ENCODE assay signal across 25 cellular contexts in the genomic region with DNA sequence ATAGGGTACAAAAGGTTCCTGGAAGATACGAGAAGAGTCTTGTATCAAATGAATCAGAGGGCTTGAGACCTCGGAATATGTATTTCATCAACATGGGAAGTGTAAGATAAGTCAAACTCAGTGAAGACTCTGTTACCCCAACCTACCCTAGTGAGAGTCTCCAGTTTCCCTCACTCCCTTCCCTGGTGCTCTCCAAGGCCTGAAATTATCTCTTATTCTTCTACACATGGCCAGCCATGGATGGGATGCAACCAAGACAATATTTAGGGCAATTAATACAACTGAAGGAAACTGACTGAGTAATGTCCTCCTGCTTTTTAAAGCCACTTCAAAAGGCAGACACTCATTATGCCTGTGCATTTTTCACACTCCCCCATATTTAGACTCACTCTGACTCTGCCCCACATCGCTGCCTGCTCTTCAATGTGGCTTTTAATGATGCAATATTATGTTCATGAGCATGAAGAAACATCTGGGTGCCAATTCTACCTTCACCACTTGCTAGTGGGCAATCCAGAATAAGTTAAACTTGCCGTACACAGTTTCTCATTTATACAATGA.
"Had no signal": no experiment of that assay in that cellular context is flagged by ENCODE, and none has a peak within 500 bp of the region (broad histone marks: within the 10 kb centered on the region; RNA-seq: fewer than 3 reads in every experiment).

No MANE protein-coding gene starts in this region.

- H3K36me3 ChIP-seq: Peyer's patch, SJCRH30 had no signal

- DNase-seq: activated CD4-positive, alpha-beta T cell treated with anti-CD3 and anti-CD28 coated beads for 48 hours; activated CD4-positive, alpha-beta T cell treated with anti-CD3 and anti-CD28 coated beads, Interleukin-2, amount 50 U/mL, for 4 hours; activated CD4-positive, CD25-positive, alpha-beta regulatory T cell treated with anti-CD3 and anti-CD28 coated beads, Interleukin-2, amount 50 U/mL, for 72 hours; activated CD8-positive, alpha-beta memory T cell treated with anti-CD3 and anti-CD28 coated beads for 24 hours; activated effector memory CD4-positive, alpha-beta T cell treated with Interleukin-2 at 50 U/mL for 16 hours; activated naive CD4-positive, alpha-beta T cell; cerebellar nuclear complex; MM.1S; NCI-H1105; NCI-H1436; NCI-H1694 treated with DMSO at 0.1 percent for 48 hours; NCI-H2029 treated with DMSO at 0.1 percent for 48 hours; NCI-H345; NCI-H510A; NCI-H526 treated with DMSO at 0.1 percent for 48 hours; NCI-H82; Peyer's patch; Right ventricle myocardium superior; SJCRH30 had no signal

- H3K9me3 Mint-ChIP-seq: activated naive CD4-positive, alpha-beta T cell treated with anti-CD3 and anti-CD28 coated beads, Interleukin-2, amount 50 U/mL, for 24 hours; activated T-helper 1 cell treated with anti-CD3 and anti-CD28 coated beads, Interleukin-12 subunit alpha, Interleukin-12 subunit beta, Interleukin-2, Interleukin-4 antibody, amounts not matched to agents 30 ng/mL and 10 ng/mL and 1 ng/mL, durations not matched to agents 14 hours and 24 hours and 36 hours; T-helper 1 cell treated with Interleukin-12 subunit alpha and Interleukin-12 subunit beta and Interleukin-4 antibody, amounts not matched to agents 30 μg/mL and 1 μg/mL, for 36 hours; WTC11 had no signal

- H3K9me3 ChIP-seq: Peyer's patch had no signal

- ATAC-seq: WTC11 had no signal

- H3K4me3 ChIP-seq: Peyer's patch, SJCRH30 had no signal

- H3K27ac Mint-ChIP-seq: activated naive CD4-positive, alpha-beta T cell treated with anti-CD3 and anti-CD28 coated beads, Interleukin-2, amount 50 U/mL, for 24 hours; activated T-helper 1 cell treated with anti-CD3 and anti-CD28 coated beads, Interleukin-12 subunit alpha, Interleukin-12 subunit beta, Interleukin-2, Interleukin-4 antibody, amounts not matched to agents 30 ng/mL and 10 ng/mL and 1 ng/mL, durations not matched to agents 14 hours and 24 hours and 36 hours; T-helper 1 cell treated with Interleukin-12 subunit alpha and Interleukin-12 subunit beta and Interleukin-4 antibody, amounts not matched to agents 30 μg/mL and 1 μg/mL, for 36 hours; WTC11 had no signal

- H3K4me3 Mint-ChIP-seq: activated naive CD4-positive, alpha-beta T cell treated with anti-CD3 and anti-CD28 coated beads, Interleukin-2, amount 50 U/mL, for 24 hours; activated T-helper 1 cell treated with anti-CD3 and anti-CD28 coated beads, Interleukin-12 subunit alpha, Interleukin-12 subunit beta, Interleukin-2, Interleukin-4 antibody, amounts not matched to agents 30 ng/mL and 10 ng/mL and 1 ng/mL, durations not matched to agents 14 hours and 24 hours and 36 hours; T-helper 1 cell treated with Interleukin-12 subunit alpha and Interleukin-12 subunit beta and Interleukin-4 antibody, amounts not matched to agents 30 μg/mL and 1 μg/mL, for 36 hours; WTC11 had no signal

- H3K27me3 ChIP-seq: Peyer's patch, SJCRH30 had no signal

- H3K4me1 Mint-ChIP-seq: activated naive CD4-positive, alpha-beta T cell treated with anti-CD3 and anti-CD28 coated beads, Interleukin-2, amount 50 U/mL, for 24 hours had no signal

- H3K36me3 Mint-ChIP-seq: activated naive CD4-positive, alpha-beta T cell treated with anti-CD3 and anti-CD28 coated beads, Interleukin-2, amount 50 U/mL, for 24 hours; WTC11 had no signal

- H3K27ac ChIP-seq: Peyer's patch, RWPE1, SJCRH30 had no signal

- H3K4me1 ChIP-seq: Peyer's patch, SJCRH30 had no signal

- FAIRE-seq: colon had no signal
